Comparison of ENCODE assay signal across 28 cellular contexts in the genomic region with DNA sequence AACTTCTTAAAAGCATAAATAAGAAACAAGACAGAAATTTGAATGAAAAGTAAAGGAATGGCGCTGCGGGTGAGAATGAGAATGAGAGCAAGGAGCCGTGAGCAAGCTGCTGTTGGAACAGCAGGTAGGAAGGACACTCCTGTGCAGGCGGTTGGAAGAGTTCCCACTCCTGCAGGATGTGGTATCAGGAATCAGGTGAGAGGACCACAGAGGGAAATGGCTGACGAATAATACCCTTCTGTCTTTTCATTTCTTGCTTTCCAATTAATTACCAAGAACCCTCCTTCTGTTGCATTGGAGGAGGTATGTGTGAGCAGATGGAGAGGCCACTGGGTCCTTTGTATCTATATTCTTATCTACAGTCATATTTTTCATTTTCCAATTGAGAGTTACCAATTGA.
A peak's percentile ranks its signal among the peaks of the same experiment; 100 is the strongest.
DNase-seq lines count a peak whose midpoint lies in the region; ATAC-seq, FAIRE-seq and TF ChIP-seq lines count a peak whose summit lies in the region.
"Had no signal": no experiment of that assay in that cellular context is flagged by ENCODE, and none has a peak within 500 bp of the region (broad histone marks: within the 10 kb centered on the region; RNA-seq: fewer than 3 reads in every experiment).

No MANE protein-coding gene starts in this region.

- H4K8ac ChIP-seq in H1 (ENCODE audit: extremely low read depth, insufficient read depth, low read length), result no peak overlapping the region

- no peaks in the 10 kb centered on the region for H3K79me1 ChIP-seq in H1 (ENCODE audit: low read depth, low read length)

- no peak overlapping the region for H3K4me2 ChIP-seq in H1 (ENCODE audit: insufficient read depth in 1 of 2, low read depth in 2 of 2, low read length in 2 of 2)
- H3K4me2 ChIP-seq: BLaER1 had no signal

- H3K27ac ChIP-seq in H1 (ENCODE audit: low read depth, low read length), result no peak overlapping the region
- H3K27ac ChIP-seq in left ventricle myocardium inferior (replicated peaks), result no peak overlapping the region
- H3K27ac ChIP-seq: BLaER1 had no signal

- CTCF ChIA-PET in H1 (lab: Charles Lee; ENCODE audit: partially characterized antibody), result no interaction called here

- no peaks in the 10 kb centered on the region; the same call in none of the 2 replicates for H3K27me3 Mint-ChIP-seq in HFFc6 (ENCODE audit: insufficient read depth)
- H3K27me3 Mint-ChIP-seq: CD4-positive, alpha-beta memory T cell; CD4-positive, CD25-positive, alpha-beta regulatory T cell; CD8-positive, alpha-beta memory T cell had no signal

- peaks cover 45% of the 10 kb centered on the region; the same call in 1 of the 2 replicates for H3K4me1 Mint-ChIP-seq in HFFc6 (ENCODE audit: low read depth)
- H3K4me1 Mint-ChIP-seq: CD14-positive monocyte; CD4-positive, alpha-beta memory T cell; CD4-positive, CD25-positive, alpha-beta regulatory T cell; CD8-positive, alpha-beta memory T cell had no signal

- no peak overlapping the region; the same call in 1 of the 2 replicates for H3K27ac Mint-ChIP-seq in HFFc6
- H3K27ac Mint-ChIP-seq: CD14-positive monocyte; CD4-positive, alpha-beta memory T cell; CD4-positive, CD25-positive, alpha-beta regulatory T cell; CD8-positive, alpha-beta memory T cell had no signal

- peak overlapping the region; percentile 74; the same call in 1 of the 2 replicates for H3K4me3 Mint-ChIP-seq in HFFc6
- H3K4me3 Mint-ChIP-seq: CD14-positive monocyte; CD4-positive, alpha-beta memory T cell; CD4-positive, CD25-positive, alpha-beta regulatory T cell; CD8-positive, alpha-beta memory T cell had no signal

- H3K4me1 ChIP-seq in H1 (replicated peaks in 1 of 4; ENCODE audit: control insufficient read depth in 3 of 4, insufficient read depth in 4 of 4, low read length in 3 of 4) (peaks cover 0 to 15% (median 2%) of the 10 kb centered on the region in 4 experiments; a peak in 2 of 7 replicates), left ventricle myocardium inferior (no peaks in the 10 kb centered on the region)
- H3K4me1 ChIP-seq: BE2C, BLaER1 had no signal

- H4K20me1 ChIP-seq in H1 (replicated peaks in 1 of 2; ENCODE audit: control insufficient read depth in 1 of 2, insufficient read depth in 2 of 2, low read length in 2 of 2), result no peaks in the 10 kb centered on the region
- H4K20me1 ChIP-seq: BLaER1 had no signal

- POLR2A ChIA-PET in H1 (lab: Charles Lee; ENCODE audit: partially characterized antibody), result no interaction called here

- H3K23ac ChIP-seq in H1 (ENCODE audit: insufficient read length), result no peak overlapping the region

- 91% methylated on average over 5 of the region's 5 CpGs; no CpG with 5 or more reads in 1 of the 2 experiments for WGBS in H1 (ENCODE audit: extremely low coverage in 1 of 2, insufficient coverage in 1 of 2, insufficient read length in 1 of 2, insufficient replicate concordance in 2 of 2, low coverage in 1 of 2, low lambda C conversion rate in 2 of 2, missing lambda C conversion rate in 1 of 2), 2 experiments

- no peaks in the 10 kb centered on the region for H3K9me3 ChIP-seq in H1 (ENCODE audit: insufficient read depth in 2 of 2, low read depth in 1 of 2, low read length in 1 of 2)
- no peaks in the 10 kb centered on the region for H3K9me3 ChIP-seq in left ventricle myocardium inferior (replicated peaks)
- H3K9me3 ChIP-seq: BE2C, BLaER1 had no signal

- no peak overlapping the region for H2BK5ac ChIP-seq in H1 (ENCODE audit: low read depth, low read length)

- FAIRE-seq in H1 (lab: Jason Lieb, UNC), result no peak
- FAIRE-seq: A204.1, G401.6, GM12891, GM19239 had no signal

- no peak overlapping the region for H3K9ac ChIP-seq in H1 (replicated peaks in 1 of 4; ENCODE audit: extremely low read depth in 1 of 4, low read depth in 3 of 4, low read length in 3 of 4)
- H3K9ac ChIP-seq: BLaER1 had no signal

- H3K56ac ChIP-seq in H1 (replicated peaks; ENCODE audit: insufficient read length, low read depth, low read length), result no peak overlapping the region

- peak overlapping the region; percentile 39; the same call in 1 of the 2 replicates for H3K18ac ChIP-seq in H1 (ENCODE audit: extremely low read depth, low read length)

- TF ChIP-seq RAD21 in H1 (IDR thresholded peaks at IDR 0.05 in 1 of 2, conservative IDR thresholded peaks at IDR 0.05 in 1 of 2; ENCODE audit: low read depth in 2 of 2, low read length in 2 of 2), result no peak

- TF ChIP-seq CTCF in HFFc6 (IDR thresholded peaks at IDR 0.05) (no peak), H1 (IDR thresholded peaks at IDR 0.05; ENCODE audit: control extremely low read depth in 1 of 3, insufficient read depth in 1 of 3, low read depth in 1 of 3, low read length in 3 of 3) (no peak), left ventricle myocardium inferior (IDR thresholded peaks at IDR 0.05; ENCODE audit: borderline replicate concordance) (no peak)

- H3K36me3 Mint-ChIP-seq in HFFc6 (ENCODE audit: low read depth), result no peaks in the 10 kb centered on the region
- H3K36me3 Mint-ChIP-seq: CD14-positive monocyte; CD4-positive, alpha-beta memory T cell; CD4-positive, CD25-positive, alpha-beta regulatory T cell; CD8-positive, alpha-beta memory T cell had no signal

- H2BK120ac ChIP-seq in H1 (replicated peaks; ENCODE audit: low read depth, low read length), result no peak overlapping the region

- H3K9me3 Mint-ChIP-seq in HFFc6, result peaks cover 3% of the 10 kb centered on the region; the same call in 1 of the 2 replicates
- H3K9me3 Mint-ChIP-seq: CD4-positive, alpha-beta memory T cell; CD8-positive, alpha-beta memory T cell had no signal

- TF ChIP-seq POLR2A in H1 (IDR thresholded peaks at IDR 0.05; ENCODE audit: control extremely low read depth in 1 of 2, low read depth in 2 of 2, low read length in 2 of 2), result no peak

- ATAC-seq in GM19351 (IDR thresholded peaks at IDR 0.05; ENCODE audit: unreplicated experiment), result no peak

- no peaks in the 10 kb centered on the region for H3K79me2 ChIP-seq in H1 (ENCODE audit: control insufficient read depth in 1 of 2, insufficient read depth in 2 of 2, low read length in 2 of 2)

- H3K14ac ChIP-seq in H1 (ENCODE audit: insufficient read length), result no peak overlapping the region

- no peaks in the 10 kb centered on the region for H3K23me2 ChIP-seq in H1 (ENCODE audit: low read depth, low read length)

- DNase-seq in HFFc6, result no peak
- DNase-seq in NCI-H2171 treated with DMSO at 0.1 percent for 48 hours (lab: John Stamatoyannopoulos, UW), result peak; percentile 56
- DNase-seq in cerebellar cortex (ENCODE audit: low spot score), result peak; percentile 92
- no peak for DNase-seq in H1 (ENCODE audit: low read depth in 1 of 2, low spot score in 2 of 2)
- no peak for DNase-seq in NCI-H187 treated with DMSO at 0.1 percent for 48 hours (lab: John Stamatoyannopoulos, UW)
- no peak for DNase-seq in kidney tubule cell (ENCODE audit: low spot score)
- DNase-seq in left ventricle myocardium inferior, result no peak
- DNase-seq: 8988T; ACHN; BE2C; CD4-positive, alpha-beta memory T cell; CD4-positive, CD25-positive, alpha-beta regulatory T cell; CD8-positive, alpha-beta memory T cell; COR-L47; DMS 273 treated with DMSO at 0.1 percent for 48 hours; DMS153; DMS53; DMS79; DND-41; EL; GF-D8 had no signal

- H3K27me3 ChIP-seq in H1 (replicated peaks in 1 of 4; ENCODE audit: control insufficient read depth in 3 of 4, extremely low read depth in 1 of 4, insufficient read depth in 3 of 4, low read length in 3 of 4), result no peaks in the 10 kb centered on the region
- no peaks in the 10 kb centered on the region for H3K27me3 ChIP-seq in left ventricle myocardium inferior (ENCODE audit: low read depth)
- H3K27me3 ChIP-seq: BE2C, BLaER1 had no signal

- H2BK15ac ChIP-seq in H1 (ENCODE audit: low read length), result no peak overlapping the region

- 0 out of 2 replicates have a peak overlapping the region, but pooled peaks have one; percentile 1 for H2AFZ ChIP-seq in H1 (ENCODE audit: low read length)

- intact Hi-C loops in left ventricle myocardium inferior (cut with micrococcal nuclease), result no loop called here

- no peak overlapping the region for H3K4ac ChIP-seq in H1 (replicated peaks; ENCODE audit: insufficient read length, low read depth, low read length)

- H3K36me3 ChIP-seq in H1 (ENCODE audit: control insufficient read depth in 2 of 4, insufficient read depth in 4 of 4, low read length in 3 of 4) (no peaks in the 10 kb centered on the region), left ventricle myocardium inferior (no peaks in the 10 kb centered on the region)
- H3K36me3 ChIP-seq: BE2C, BLaER1 had no signal

- TF ChIP-seq EP300 in H1 (IDR thresholded peaks at IDR 0.05; ENCODE audit: borderline replicate concordance in 1 of 2, low read depth in 2 of 2, low read length in 2 of 2), result no peak

- no peak overlapping the region for H2BK12ac ChIP-seq in H1 (ENCODE audit: low read depth, low read length)

- no peak overlapping the region for H4K5ac ChIP-seq in H1 (ENCODE audit: insufficient read length, low read depth, low read length)

- no peak overlapping the region for H2AK5ac ChIP-seq in H1 (ENCODE audit: low read depth, low read length)

- no peak overlapping the region for H4K91ac ChIP-seq in H1 (replicated peaks; ENCODE audit: insufficient read length, low read length)

- no peak overlapping the region for H2BK20ac ChIP-seq in H1 (ENCODE audit: low read length)

- H3K4me3 ChIP-seq in H1 (ENCODE audit: extremely low read depth in 1 of 4, insufficient read depth in 2 of 4, low read depth in 3 of 4, low read length in 4 of 4) (no peak overlapping the region), left ventricle myocardium inferior (no peak overlapping the region)
- H3K4me3 ChIP-seq: BLaER1 had no signal

TF ChIP-seq in H1, 55 proteins besides CTCF, POLR2A, EP300 and RAD21:
- TF ChIP-seq CBX5 (IDR thresholded peaks at IDR 0.05; ENCODE audit: low read depth, low read length) (no peak), ZNF274 (IDR thresholded peaks at IDR 0.05; ENCODE audit: borderline replicate concordance, extremely low read depth, low read length) (no peak), POU5F1 (IDR thresholded peaks at IDR 0.05; ENCODE audit: low read depth, low read length) (no peak), CHD2 (IDR thresholded peaks at IDR 0.05; ENCODE audit: low read length) (no peak), BCL11A (IDR thresholded peaks at IDR 0.05; ENCODE audit: low read depth in 2 of 2, low read length in 2 of 2) (no peak), BRCA1 (IDR thresholded peaks at IDR 0.05; ENCODE audit: low read depth, low read length) (no peak), SUZ12 (IDR thresholded peaks at IDR 0.05; ENCODE audit: low read length) (no peak), RNF2 (IDR thresholded peaks at IDR 0.05; ENCODE audit: borderline replicate concordance, low read depth, low read length, missing control alignments, poor library complexity, severe bottlenecking) (no peak), BACH1 (IDR thresholded peaks at IDR 0.05; ENCODE audit: low read length) (no peak), GTF2F1 (IDR thresholded peaks at IDR 0.05; ENCODE audit: borderline replicate concordance, low read depth, low read length) (no peak), GABPA (IDR thresholded peaks at IDR 0.05; ENCODE audit: borderline replicate concordance, insufficient read depth, low read length) (no peak), TCF12 (IDR thresholded peaks at IDR 0.05; ENCODE audit: low read depth, low read length) (no peak), SP2 (IDR thresholded peaks at IDR 0.05; ENCODE audit: low read length) (no peak), CHD1 (IDR thresholded peaks at IDR 0.05; ENCODE audit: low read depth, low read length) (no peak), MAFK (IDR thresholded peaks at IDR 0.05; ENCODE audit: low read depth, low read length) (no peak)

Comparison
In these comparisons a context has a peak if more than half of its experiments do, and no peak if none do; other contexts are left out.
1. DNase-seq: peak in NCI-H2171 treated with DMSO at 0.1 percent for 48 hours (single experiment) and cerebellar cortex (single experiment); none in HFFc6 (single experiment), H1 (0 of 2), NCI-H187 treated with DMSO at 0.1 percent for 48 hours (single experiment), kidney tubule cell (single experiment) and left ventricle myocardium inferior (single experiment).